In genomic region chr9:129497837-129498450, GRCh38 we compare ENCODE assay signal across 9 cellular contexts.
A peak's percentile ranks its signal among the peaks of the same experiment; 100 is the strongest.
DNase-seq lines count a peak whose midpoint lies in the region; ATAC-seq and TF ChIP-seq lines count a peak whose summit lies in the region.
"Had no signal": no experiment of that assay in that cellular context is flagged by ENCODE, and none has a peak within 500 bp of the region (broad histone marks: within the 10 kb centered on the region; RNA-seq: fewer than 3 reads in every experiment).

No MANE protein-coding gene starts in this region.

- no peaks in the 10 kb centered on the region for H3K27me3 ChIP-seq in muscle layer of colon (ENCODE audit: control insufficient read depth in 1 of 2, insufficient read depth in 2 of 2, low read length in 2 of 2)
- no peaks in the 10 kb centered on the region for H3K27me3 ChIP-seq in upper lobe of right lung

- peak overlapping the region; percentile 92 to 100 for H3K27ac ChIP-seq in coronary artery
- H3K27ac ChIP-seq in muscle layer of colon (ENCODE audit: low read depth, low read length) = peak overlapping the region; percentile 98
- peak overlapping the region; percentile 91 for H3K27ac ChIP-seq in upper lobe of right lung

- peak; percentile 60 for DNase-seq in Right ventricle myocardium inferior (ENCODE audit: missing footprints)
- DNase-seq in left ventricle myocardium superior = no peak
- DNase-seq in coronary artery (ENCODE audit: low spot score) = no peak
- DNase-seq in upper lobe of right lung = peak; percentile 69
- no peak for DNase-seq in SK-N-DZ (ENCODE audit: low spot score)
- no peak for DNase-seq in cerebellar cortex (ENCODE audit: low spot score)
- DNase-seq in DMS79 (lab: John Stamatoyannopoulos, UW) = no peak
- DNase-seq: SHP77 had no signal

- peaks cover 53% of the 10 kb centered on the region for H3K4me1 ChIP-seq in muscle layer of colon (ENCODE audit: insufficient read depth, low read length)
- peaks cover 41% of the 10 kb centered on the region for H3K4me1 ChIP-seq in upper lobe of right lung

- H3K9me3 ChIP-seq in muscle layer of colon (ENCODE audit: low read length) (no peaks in the 10 kb centered on the region), upper lobe of right lung (no peaks in the 10 kb centered on the region)

- H3K4me3 ChIP-seq in coronary artery (peak overlapping the region; percentile 90), muscle layer of colon (ENCODE audit: low read depth in 1 of 2, low read length in 2 of 2) (peak overlapping the region; percentile 44 to 74), upper lobe of right lung (peak overlapping the region; percentile 71)

- ATAC-seq in Right ventricle myocardium inferior (no peak), left ventricle myocardium superior (no peak), upper lobe of right lung (no peak)

- TF ChIP-seq CTCF in coronary artery (IDR thresholded peaks at IDR 0.05) = no peak
- TF ChIP-seq CTCF in upper lobe of right lung (IDR thresholded peaks at IDR 0.05) = no peak

- peak overlapping the region; percentile 97 for H3K9ac ChIP-seq in muscle layer of colon (ENCODE audit: low read length)

- H3K36me3 ChIP-seq in muscle layer of colon (ENCODE audit: insufficient read depth, low read length) (peaks cover under 1% of the 10 kb centered on the region), upper lobe of right lung (peaks cover 12% of the 10 kb centered on the region)

- intact Hi-C loops in Right ventricle myocardium inferior (cut with DNase I) = loop anchor here (2.0 kb wide), 3 partner anchors 37 to 359 kb away; no protein-coding TSS in a partner anchor
- intact Hi-C loops in left ventricle myocardium superior (cut with micrococcal nuclease) = no loop called here
- intact Hi-C loops in upper lobe of right lung (cut with DNase I) = loop anchor here (10.0 kb wide), 1 partner anchor 313 kb away; no protein-coding TSS in a partner anchor

Comparison
In these comparisons a context has a peak if more than half of its experiments do, and no peak if none do; other contexts are left out.
1. DNase-seq: peak in Right ventricle myocardium inferior (single experiment) and upper lobe of right lung (single experiment); none in left ventricle myocardium superior (single experiment), coronary artery (single experiment), SK-N-DZ (single experiment), cerebellar cortex (single experiment) and DMS79 (single experiment).
2. Peak in every context shown above with its lines, with median percentiles within 50 percentile points of each other: H3K27ac ChIP-seq and H3K4me3 ChIP-seq.